8 cellular contexts compared by ENCODE assay signal in genomic region chr4:162274354-162274753, GRCh38.
DNase-seq lines count a peak whose midpoint lies in the region; ATAC-seq and TF ChIP-seq lines count a peak whose summit lies in the region.

No MANE protein-coding gene starts in this region.

- H3K4me1 ChIP-seq in mucosa of descending colon (ENCODE audit: low read depth) = no peaks in the 10 kb centered on the region

- H3K4me3 ChIP-seq in LNCaP clone FGC (ENCODE audit: low read depth, low read length) (no peak overlapping the region), mucosa of descending colon (no peak overlapping the region)

- intact Hi-C loops in mucosa of descending colon (cut with DNase I, micrococcal nuclease) = no loop called here

- DNase-seq in LNCaP clone FGC (ENCODE audit: low read depth) = peak; percentile 34
- peak in 1 of 3 donors; percentile 55 for DNase-seq in mucosa of descending colon
- DNase-seq in COLO668 (lab: John Stamatoyannopoulos, UW; ENCODE audit: unreplicated experiment) = no peak
- DNase-seq in NCI-H748 (lab: John Stamatoyannopoulos, UW; ENCODE audit: unreplicated experiment) = no peak
- no peak for DNase-seq in activated CD8-positive, alpha-beta memory T cell treated with anti-CD3 and anti-CD28 coated beads, Interleukin-2, amount 50 U/mL, for 4 hours
- no peak for DNase-seq in NK-92 treated with Interleukin-12 subunit alpha and Interleukin-12 subunit beta, amount 100 ng/mL, for 24 hours (lab: John Stamatoyannopoulos, UW)

- ATAC-seq in GM18907 (IDR thresholded peaks at IDR 0.05; ENCODE audit: unreplicated experiment) (peak; percentile 92), HG02759 (IDR thresholded peaks at IDR 0.05; ENCODE audit: unreplicated experiment) (peak; percentile 86), mucosa of descending colon (peak; percentile 38)

- no peaks in the 10 kb centered on the region for H3K9me3 ChIP-seq in mucosa of descending colon

- H3K36me3 ChIP-seq in mucosa of descending colon (ENCODE audit: low read depth) = no peaks in the 10 kb centered on the region

- TF ChIP-seq CTCF in LNCaP clone FGC (IDR thresholded peaks at IDR 0.05; ENCODE audit: control insufficient read depth, extremely low read depth, insufficient read depth) (no peak), mucosa of descending colon (IDR thresholded peaks at IDR 0.05) (no peak)

Comparison
In these comparisons a context has a peak if more than half of its experiments do, and no peak if none do; other contexts are left out.
1. ATAC-seq: peak in every context shown above with its lines; median percentile 92 in GM18907; 86 in HG02759; 38 in mucosa of descending colon.